ENCODE assay signal across 8 cellular contexts in the genomic region with DNA sequence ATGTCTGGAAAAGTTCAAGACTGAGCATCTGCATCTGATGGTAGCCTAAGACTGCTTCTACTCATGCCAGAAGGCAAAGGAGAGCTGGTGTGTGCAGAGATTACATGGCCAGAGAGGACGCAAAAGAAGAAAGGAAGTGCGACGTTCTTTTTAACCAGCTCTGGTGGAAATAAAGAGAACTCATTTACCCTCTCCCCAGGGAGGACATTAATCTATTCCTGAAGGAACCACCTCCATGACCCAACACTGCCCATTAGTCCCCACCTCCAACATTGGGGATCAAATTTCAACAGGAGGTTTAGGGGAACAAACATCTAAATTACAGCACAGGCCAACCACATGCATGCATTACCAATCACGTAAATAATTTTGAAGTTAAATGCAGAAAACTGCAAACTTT. TPM values are rescaled to one million over a fixed set of nuclear protein-coding genes. Genes with fewer than 3 reads are reported as not detected.
A peak's percentile ranks its signal among the peaks of the same experiment; 100 is the strongest.
DNase-seq lines count a peak whose midpoint lies in the region; ATAC-seq, FAIRE-seq and TF ChIP-seq lines count a peak whose summit lies in the region.

No MANE protein-coding gene starts in this region.

- peak overlapping the region in 7 of 10 donors; percentile 68 to 97 (median 93) for H3K4me3 ChIP-seq in heart right ventricle
- H3K4me3 ChIP-seq in vagina: peak overlapping the region; percentile 63 to 86

- CTCF ChIA-PET in activated CD4-positive, alpha-beta memory T cell treated with anti-CD3 and anti-CD28 coated beads for 36 hours (lab: Charles Lee): interaction anchor here (3.2 to 6.1 kb wide), 2 partner anchors 108 to 154 kb away, joined by 34 to 52 read pairs; a partner anchor contains a TSS

- peaks cover 0 to under 1% (median 0%) of the 10 kb centered on the region in 9 donors for H3K36me3 ChIP-seq in heart right ventricle
- no peaks in the 10 kb centered on the region for H3K36me3 ChIP-seq in vagina

- H3K9me3 ChIP-seq in heart right ventricle (no peaks in the 10 kb centered on the region), vagina (no peaks in the 10 kb centered on the region)

- FAIRE-seq in frontal cortex (lab: Jason Lieb, UNC): no peak

- peak overlapping the region; percentile 94 for H3K4me3 Mint-ChIP-seq in activated CD4-positive, alpha-beta memory T cell treated with anti-CD3 and anti-CD28 coated beads for 36 hours

- peaks cover 26% of the 10 kb centered on the region for H3K4me1 Mint-ChIP-seq in activated CD4-positive, alpha-beta memory T cell treated with anti-CD3 and anti-CD28 coated beads for 36 hours (ENCODE audit: low read depth)

- WGBS in heart right ventricle, 2 donors: 42 to 53% methylated on average over 4 of the region's 4 CpGs

- H3K27ac Mint-ChIP-seq in activated CD4-positive, alpha-beta memory T cell treated with anti-CD3 and anti-CD28 coated beads for 36 hours: peak overlapping the region; percentile 95

- no peak for TF ChIP-seq POLR2A in vagina (IDR thresholded peaks at IDR 0.05)

- H3K27ac ChIP-seq in heart right ventricle (peak overlapping the region in 6 of 10 donors; percentile 92 to 97 (median 95)), vagina (peak overlapping the region; percentile 81)

- H3K27me3 ChIP-seq in heart right ventricle (no peaks in the 10 kb centered on the region), vagina (no peaks in the 10 kb centered on the region)

- ATAC-seq in heart right ventricle (no peak), left cardiac atrium (no peak)

- peaks cover 27% of the 10 kb centered on the region for H3K36me3 Mint-ChIP-seq in activated CD4-positive, alpha-beta memory T cell treated with anti-CD3 and anti-CD28 coated beads for 36 hours

- no peaks in the 10 kb centered on the region for H3K27me3 Mint-ChIP-seq in activated CD4-positive, alpha-beta memory T cell treated with anti-CD3 and anti-CD28 coated beads for 36 hours

- POLR2A ChIA-PET in activated CD4-positive, alpha-beta memory T cell treated with anti-CD3 and anti-CD28 coated beads for 36 hours (lab: Charles Lee): interaction anchor here (1.6 to 3.2 kb wide), 2 partner anchors 21 to 108 kb away, joined by 6 to 43 read pairs; a partner anchor contains a TSS

- DNase-seq in heart right ventricle: no peak
- no peak for DNase-seq in left cardiac atrium
- DNase-seq in activated CD4-positive, alpha-beta memory T cell treated with anti-CD3 and anti-CD28 coated beads for 36 hours: no peak
- peak; percentile 30 for DNase-seq in iPS-NIHi7 (ENCODE audit: extremely low spot score)
- DNase-seq in vagina (ENCODE audit: extremely low spot score in 2 of 2): no peak
- no peak for DNase-seq in DMS114 treated with DMSO at 0.1 percent for 48 hours (lab: John Stamatoyannopoulos, UW; ENCODE audit: unreplicated experiment)
- no peak for DNase-seq in frontal cortex (ENCODE audit: low spot score in 2 of 2)
- no peak for DNase-seq in A172 (ENCODE audit: low spot score)

- no peak for TF ChIP-seq CTCF in heart right ventricle (IDR thresholded peaks at IDR 0.05)
- no peak for TF ChIP-seq CTCF in vagina (IDR thresholded peaks at IDR 0.05)

- peaks cover 3% of the 10 kb centered on the region for H3K9me3 Mint-ChIP-seq in activated CD4-positive, alpha-beta memory T cell treated with anti-CD3 and anti-CD28 coated beads for 36 hours

- H3K4me1 ChIP-seq in heart right ventricle: peaks cover 0 to 70% (median 48%) of the 10 kb centered on the region in 9 donors
- H3K4me1 ChIP-seq in vagina: peaks cover 32% of the 10 kb centered on the region

- intact Hi-C loops in heart right ventricle (cut with DNase I) (loop anchor here in 6 of 10 donors (2.0 to 10.0 kb wide), 8 partner anchors 42 to 154 kb away; a partner anchor contains a TSS), left cardiac atrium (cut with DNase I) (loop anchor here in 1 of 2 donors (10.0 kb wide), 1 partner anchor 106 kb away; a partner anchor contains a TSS), vagina (cut with DNase I) (loop anchor here (5.0 kb wide), 1 partner anchor 108 kb away; a partner anchor contains a TSS)
- intact Hi-C loops in activated CD4-positive, alpha-beta memory T cell treated with anti-CD3 and anti-CD28 coated beads for 36 hours (cut with micrococcal nuclease): loop anchor here (5.0 to 10.0 kb wide), 4 partner anchors 77 to 893 kb away; a partner anchor contains a TSS

RNA-seq across cellular contexts. Expression of a gene that starts 1.5 kb away (rescaled TPM):
- total RNA-seq in heart right ventricle (10 to 100 TPM; 17.0 to 31.8 (median 23.0) TPM), left cardiac atrium (10 to 100 TPM; 29.5 to 29.9 TPM), vagina (45.7 TPM), frontal cortex (38.3 TPM)
- 10 to 100 TPM in 1 of 2 donors, 1 to 10 TPM in 1; 7.6 to 13.6 TPM for polyA plus RNA-seq in heart right ventricle
- 10 to 100 TPM; 32.3 to 38.0 TPM for total RNA-seq in activated CD4-positive, alpha-beta memory T cell treated with anti-CD3 and anti-CD28 coated beads for 36 hours
- total RNA-seq in A172 (2014; rRNA removed; shearing (Covaris generic)): 40.2 and 58.4 TPM in 2 replicates

RNA-seq across cellular contexts. Expression of a gene that starts 41.6 kb away (rescaled TPM):
- total RNA-seq in heart right ventricle: 1 to 10 TPM; 1.7 to 5.1 (median 2.4) TPM
- 1 to 10 TPM; 4.3 to 5.6 TPM for polyA plus RNA-seq in heart right ventricle
- 1 to 10 TPM; 4.6 to 8.2 TPM for total RNA-seq in left cardiac atrium
- total RNA-seq in activated CD4-positive, alpha-beta memory T cell treated with anti-CD3 and anti-CD28 coated beads for 36 hours: 1 to 10 TPM; 2.1 to 2.9 TPM
- 9.3 TPM for total RNA-seq in vagina
- total RNA-seq in frontal cortex: 11.8 TPM
- 18.5 and 20.6 TPM in 2 replicates for total RNA-seq in A172 (2014; rRNA removed; shearing (Covaris generic))
